ENCODE assay signal across 8 cellular contexts in genomic region chr19:50537769-50538230, GRCh38. TPM values are rescaled to one million over a fixed set of nuclear protein-coding genes. Genes with fewer than 3 reads are reported as not detected.
DNase-seq lines count a peak whose midpoint lies in the region; ATAC-seq and TF ChIP-seq lines count a peak whose summit lies in the region.

No MANE protein-coding gene starts in this region.

- intact Hi-C loops in naive thymus-derived CD4-positive, alpha-beta T cell (cut with micrococcal nuclease) = loop anchor here in 1 of 2 donors (2.0 kb wide), 1 partner anchor 385 kb away; no protein-coding TSS in a partner anchor

- no peaks in the 10 kb centered on the region for H3K27me3 Mint-ChIP-seq in activated CD8-positive, alpha-beta memory T cell treated with anti-CD3 and anti-CD28 coated beads, Interleukin-2, amount 10 ng/mL, durations not matched to agents 7 days and 5 days
- H3K27me3 Mint-ChIP-seq in naive thymus-derived CD4-positive, alpha-beta T cell = peaks cover 0 to 23% (median 12%) of the 10 kb centered on the region in 5 donors

- no peaks in the 10 kb centered on the region for H3K4me1 ChIP-seq in naive thymus-derived CD4-positive, alpha-beta T cell (ENCODE audit: control insufficient read depth in 2 of 2, insufficient read depth in 2 of 2, low read length in 2 of 2)

- no peak overlapping the region for H3K4me3 ChIP-seq in BJ (ENCODE audit: low read depth, low read length)
- no peak overlapping the region for H3K4me3 ChIP-seq in epithelial cell of proximal tubule (ENCODE audit: low read depth, low read length)
- H3K4me3 ChIP-seq in naive thymus-derived CD4-positive, alpha-beta T cell (ENCODE audit: low read length) = no peak overlapping the region

- H3K9me3 Mint-ChIP-seq in activated CD8-positive, alpha-beta memory T cell treated with anti-CD3 and anti-CD28 coated beads, Interleukin-2, amount 10 ng/mL, durations not matched to agents 7 days and 5 days (ENCODE audit: low read depth) = no peaks in the 10 kb centered on the region
- peaks cover 0 to 8% (median 6%) of the 10 kb centered on the region in 11 donors for H3K9me3 Mint-ChIP-seq in naive thymus-derived CD4-positive, alpha-beta T cell

- H3K4me1 Mint-ChIP-seq in activated CD8-positive, alpha-beta memory T cell treated with anti-CD3 and anti-CD28 coated beads, Interleukin-2, amount 10 ng/mL, durations not matched to agents 7 days and 5 days = no peaks in the 10 kb centered on the region
- H3K4me1 Mint-ChIP-seq in naive thymus-derived CD4-positive, alpha-beta T cell = peaks cover 0 to 5% (median 0%) of the 10 kb centered on the region in 7 donors

- DNase-seq in BJ (ENCODE audit: low read depth) (peak; percentile 7), HCEC 1CT (peak; percentile 67), NOMO-1 treated with dmso at 0.1 percent for 144 hours (lab: John Stamatoyannopoulos, UW; ENCODE audit: unreplicated experiment) (peak; percentile 22), epithelial cell of proximal tubule (ENCODE audit: low read depth) (peak; percentile 4)
- peak; percentile 71 for DNase-seq in activated CD8-positive, alpha-beta memory T cell treated with anti-CD3 and anti-CD28 coated beads, Interleukin-2, amount 10 ng/mL, durations not matched to agents 7 days and 5 days
- peak in 8 of 9 donors; percentile 29 to 67 (median 40) for DNase-seq in naive thymus-derived CD4-positive, alpha-beta T cell
- DNase-seq in stimulated activated naive CD4-positive, alpha-beta T cell (lab: John Stamatoyannopoulos, UW) = peak in 5 of 6 experiments; percentile 31 to 39 (median 36)

- POLR2A ChIA-PET in BJ (lab: Charles Lee) = no interaction called here
- POLR2A ChIA-PET in naive thymus-derived CD4-positive, alpha-beta T cell (lab: Charles Lee) = no interaction called here

- H3K27me3 ChIP-seq in BJ (ENCODE audit: control insufficient read depth, insufficient read depth, low read length) = no peaks in the 10 kb centered on the region
- no peaks in the 10 kb centered on the region for H3K27me3 ChIP-seq in naive thymus-derived CD4-positive, alpha-beta T cell (ENCODE audit: control insufficient read depth in 2 of 2, insufficient read depth in 2 of 2, low read length in 2 of 2)

- no peaks in the 10 kb centered on the region for H3K36me3 ChIP-seq in BJ (ENCODE audit: control insufficient read depth, insufficient read depth, low read length)
- no peaks in the 10 kb centered on the region for H3K36me3 ChIP-seq in naive thymus-derived CD4-positive, alpha-beta T cell (ENCODE audit: control insufficient read depth in 2 of 3, insufficient read depth in 3 of 3, low read length in 3 of 3)

- no peak overlapping the region for H3K4me3 Mint-ChIP-seq in activated CD8-positive, alpha-beta memory T cell treated with anti-CD3 and anti-CD28 coated beads, Interleukin-2, amount 10 ng/mL, durations not matched to agents 7 days and 5 days
- H3K4me3 Mint-ChIP-seq in naive thymus-derived CD4-positive, alpha-beta T cell = no peak overlapping the region

- peak; percentile 57 for ATAC-seq in activated CD8-positive, alpha-beta memory T cell treated with anti-CD3 and anti-CD28 coated beads, Interleukin-2, amount 10 ng/mL, durations not matched to agents 7 days and 5 days
- peak; percentile 67 for ATAC-seq in naive thymus-derived CD4-positive, alpha-beta T cell
- no peak for ATAC-seq in GM18867 (IDR thresholded peaks at IDR 0.05; ENCODE audit: unreplicated experiment)

- no peaks in the 10 kb centered on the region for H3K9me3 ChIP-seq in naive thymus-derived CD4-positive, alpha-beta T cell (ENCODE audit: control insufficient read depth in 2 of 3, low read length in 3 of 3)

- no peaks in the 10 kb centered on the region for H3K36me3 Mint-ChIP-seq in activated CD8-positive, alpha-beta memory T cell treated with anti-CD3 and anti-CD28 coated beads, Interleukin-2, amount 10 ng/mL, durations not matched to agents 7 days and 5 days
- H3K36me3 Mint-ChIP-seq in naive thymus-derived CD4-positive, alpha-beta T cell = peaks cover 0 to 7% (median 4%) of the 10 kb centered on the region in 5 donors

- peak; percentile 84 for TF ChIP-seq CTCF in BJ (IDR thresholded peaks at IDR 0.05; ENCODE audit: insufficient read depth, low read depth, low read length)
- peak; percentile 87 for TF ChIP-seq CTCF in epithelial cell of proximal tubule (conservative IDR thresholded peaks at IDR 0.05; ENCODE audit: low read depth, low read length)

- H3K27ac ChIP-seq in naive thymus-derived CD4-positive, alpha-beta T cell (ENCODE audit: low read depth, low read length) = no peak overlapping the region

- H3K27ac Mint-ChIP-seq in activated CD8-positive, alpha-beta memory T cell treated with anti-CD3 and anti-CD28 coated beads, Interleukin-2, amount 10 ng/mL, durations not matched to agents 7 days and 5 days = no peak overlapping the region
- H3K27ac Mint-ChIP-seq in naive thymus-derived CD4-positive, alpha-beta T cell = peak overlapping the region in 1 of 9 donors; percentile 38

- CTCF ChIA-PET in BJ (lab: Yijun Ruan, JAX) = interaction anchor here (0.6 to 3.9 kb wide), 24 partner anchors 9 to 387 kb away, joined by 3 to 37 read pairs (median 4); partner anchors contain the start of genes JOSD2 and NAPSA
- CTCF ChIA-PET in activated CD8-positive, alpha-beta memory T cell treated with anti-CD3 and anti-CD28 coated beads, Interleukin-2, amount 10 ng/mL, durations not matched to agents 7 days and 5 days (lab: Charles Lee) = interaction anchor here (0.6 to 4.2 kb wide), 14 partner anchors 10 to 889 kb away, joined by 3 to 48 read pairs (median 4); partner anchors contain the start of gene JOSD2
- CTCF ChIA-PET in naive thymus-derived CD4-positive, alpha-beta T cell (lab: Charles Lee) = interaction anchor here (0.6 to 1.8 kb wide), 6 partner anchors 11 to 384 kb away, joined by 3 to 9 read pairs (median 4); no protein-coding TSS in a partner anchor

RNA-seq across cellular contexts. Expression of gene ASPDH, which starts 24.1 kb away (rescaled TPM):
- not detected in 2 replicates for polyA plus RNA-seq in BJ (2011; rRNA removed)
- not detected in 2 replicates for polyA minus RNA-seq in BJ (2011; rRNA and poly(A)+ RNA removed)
- not detected for total RNA-seq in activated CD8-positive, alpha-beta memory T cell treated with anti-CD3 and anti-CD28 coated beads, Interleukin-2, amount 10 ng/mL, durations not matched to agents 7 days and 5 days
- total RNA-seq in epithelial cell of proximal tubule = not detected in 2 replicates
- total RNA-seq in naive thymus-derived CD4-positive, alpha-beta T cell = not detected
- polyA plus RNA-seq in naive thymus-derived CD4-positive, alpha-beta T cell = not detected

RNA-seq across cellular contexts. Expression of gene JOSD2, which starts 26.8 kb away (rescaled TPM):
- polyA plus RNA-seq in BJ (2011; rRNA removed) = 39.0 and 44.9 TPM in 2 replicates
- 3.7 and 3.9 TPM in 2 replicates for polyA minus RNA-seq in BJ (2011; rRNA and poly(A)+ RNA removed)
- 10 to 100 TPM; 40.2 to 41.7 TPM for total RNA-seq in activated CD8-positive, alpha-beta memory T cell treated with anti-CD3 and anti-CD28 coated beads, Interleukin-2, amount 10 ng/mL, durations not matched to agents 7 days and 5 days
- total RNA-seq in epithelial cell of proximal tubule = 16.1 and 36.4 TPM in 2 replicates
- total RNA-seq in naive thymus-derived CD4-positive, alpha-beta T cell = 10 to 100 TPM; 13.0 to 45.9 (median 22.7) TPM
- 10 to 100 TPM; 17.8 to 18.8 TPM for polyA plus RNA-seq in naive thymus-derived CD4-positive, alpha-beta T cell

RNA-seq across cellular contexts. Expression of gene LRRC4B, which starts 30.4 kb away (rescaled TPM):
- polyA plus RNA-seq in BJ (2011; rRNA removed) = 0.04 and 0.06 TPM in 2 replicates
- polyA minus RNA-seq in BJ (2011; rRNA and poly(A)+ RNA removed) = 0.09 TPM in 1 of 2 replicates, not detected in the other
- not detected for total RNA-seq in activated CD8-positive, alpha-beta memory T cell treated with anti-CD3 and anti-CD28 coated beads, Interleukin-2, amount 10 ng/mL, durations not matched to agents 7 days and 5 days
- total RNA-seq in epithelial cell of proximal tubule = 0.07 and 0.69 TPM in 2 replicates
- total RNA-seq in naive thymus-derived CD4-positive, alpha-beta T cell = not detected
- not detected for polyA plus RNA-seq in naive thymus-derived CD4-positive, alpha-beta T cell

Comparison
In these comparisons a context has a peak if more than half of its experiments do, and no peak if none do; other contexts are left out.
1. DNase-seq: peak in every context shown above with its lines; median percentile 71 in activated CD8-positive, alpha-beta memory T cell treated with anti-CD3 and anti-CD28 coated beads, Interleukin-2, amount 10 ng/mL, durations not matched to agents 7 days and 5 days; 67 in HCEC 1CT; 40 in naive thymus-derived CD4-positive, alpha-beta T cell; 36 in stimulated activated naive CD4-positive, alpha-beta T cell; 22 in NOMO-1 treated with dmso at 0.1 percent for 144 hours; 7 in BJ; 4 in epithelial cell of proximal tubule.